ENCODE assay signal across 12 cellular contexts in the genomic region with DNA sequence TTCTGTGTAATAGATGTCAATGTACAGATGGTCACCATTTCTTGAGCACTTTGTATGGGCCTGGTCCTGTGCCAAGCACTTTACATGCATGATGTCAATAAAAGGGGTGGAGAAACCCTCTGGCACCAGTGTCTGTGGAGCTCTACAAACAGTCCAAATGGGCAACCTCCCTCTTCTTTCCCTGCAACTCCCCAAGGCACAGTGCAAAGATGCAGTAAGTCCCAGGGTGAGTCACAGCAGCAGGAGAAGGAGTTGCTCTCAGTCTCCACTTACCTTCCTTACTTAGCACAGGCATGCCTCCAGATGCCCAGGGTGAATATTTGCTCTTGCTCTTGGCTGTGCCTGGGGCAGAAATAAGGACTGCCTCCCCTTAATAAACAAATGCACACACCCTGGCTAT. TPM values are rescaled to one million over a fixed set of nuclear protein-coding genes. Genes with fewer than 3 reads are reported as not detected.
DNase-seq lines count a peak whose midpoint lies in the region; ATAC-seq, FAIRE-seq and TF ChIP-seq lines count a peak whose summit lies in the region.
"Had no signal": no experiment of that assay in that cellular context is flagged by ENCODE, and none has a peak within 500 bp of the region (broad histone marks: within the 10 kb centered on the region; RNA-seq: fewer than 3 reads in every experiment).

No MANE protein-coding gene starts in this region.

- H3K4me3 Mint-ChIP-seq in CD4-positive, alpha-beta T cell: no peak overlapping the region
- H3K4me3 Mint-ChIP-seq in stimulated activated naive B cell treated with anti-CD40 and anti-IgM and Interleukin-4, amounts not matched to agents 10 μg/mL and 1 μg/mL and 100 μg/mL, for 72 hours: no peak overlapping the region
- H3K4me3 Mint-ChIP-seq in effector memory CD8-positive, alpha-beta T cell: no peak overlapping the region

- peak; percentile 76 for FAIRE-seq in keratinocyte (lab: Jason Lieb, UNC)

- no peak overlapping the region for H3K9ac ChIP-seq in keratinocyte (ENCODE audit: control insufficient read depth, extremely low read depth, insufficient read depth, low read length)

- dilution Hi-C loops in keratinocyte (cut with MboI; ENCODE audit: extremely low pct_ligation_motif_present, low sequenced_read_pairs): no loop called here

- no peaks in the 10 kb centered on the region for H3K27me3 ChIP-seq in CD4-positive, alpha-beta T cell (ENCODE audit: control insufficient read depth, insufficient read depth, low read length)
- no peaks in the 10 kb centered on the region for H3K27me3 ChIP-seq in keratinocyte (ENCODE audit: control insufficient read depth, extremely low read depth, insufficient read depth, low read length)
- H3K27me3 ChIP-seq: uterus had no signal

- peak overlapping the region; percentile 56 for H3K27ac Mint-ChIP-seq in CD4-positive, alpha-beta T cell
- H3K27ac Mint-ChIP-seq in stimulated activated naive B cell treated with anti-CD40 and anti-IgM and Interleukin-4, amounts not matched to agents 10 μg/mL and 1 μg/mL and 100 μg/mL, for 72 hours: no peak overlapping the region
- H3K27ac Mint-ChIP-seq in effector memory CD8-positive, alpha-beta T cell: peak overlapping the region in 1 of 2 donors; percentile 44
- H3K27ac Mint-ChIP-seq: activated naive CD4-positive, alpha-beta T cell treated with anti-CD3 and anti-CD28 coated beads, Interleukin-2, amount 50 U/mL, for 72 hours had no signal

- H3K4me1 Mint-ChIP-seq in CD4-positive, alpha-beta T cell (ENCODE audit: low read depth): peaks cover 76% of the 10 kb centered on the region
- peaks cover 33 to 54% of the 10 kb centered on the region in 2 donors for H3K4me1 Mint-ChIP-seq in stimulated activated naive B cell treated with anti-CD40 and anti-IgM and Interleukin-4, amounts not matched to agents 10 μg/mL and 1 μg/mL and 100 μg/mL, for 72 hours
- H3K4me1 Mint-ChIP-seq in effector memory CD8-positive, alpha-beta T cell (ENCODE audit: low read depth in 2 of 2): peaks cover 30 to 36% of the 10 kb centered on the region in 2 donors

- DNase-seq in CD4-positive, alpha-beta T cell: no peak
- DNase-seq in HT1080 (ENCODE audit: low read depth) (peak; percentile 52), keratinocyte (ENCODE audit: low read depth, low spot score) (no peak), SHP77 treated with DMSO at 0.1 percent for 48 hours (lab: John Stamatoyannopoulos, UW) (no peak)
- DNase-seq in stimulated activated naive B cell treated with anti-CD40 and anti-IgM and Interleukin-4, amounts not matched to agents 10 μg/mL and 1 μg/mL and 100 μg/mL, for 72 hours: no peak
- no peak for DNase-seq in effector memory CD8-positive, alpha-beta T cell
- DNase-seq: NCI-H146, uterus had no signal

- H3K9me3 ChIP-seq in CD4-positive, alpha-beta T cell (ENCODE audit: control insufficient read depth, low read length): no peaks in the 10 kb centered on the region
- no peaks in the 10 kb centered on the region for H3K9me3 ChIP-seq in keratinocyte (ENCODE audit: control insufficient read depth, low read depth, low read length)
- H3K9me3 ChIP-seq: prostate gland, uterus had no signal

- CTCF ChIA-PET in CD4-positive, alpha-beta T cell (lab: Charles Lee): no interaction called here

- no peaks in the 10 kb centered on the region for H3K27me3 Mint-ChIP-seq in CD4-positive, alpha-beta T cell
- H3K27me3 Mint-ChIP-seq in stimulated activated naive B cell treated with anti-CD40 and anti-IgM and Interleukin-4, amounts not matched to agents 10 μg/mL and 1 μg/mL and 100 μg/mL, for 72 hours: no peaks in the 10 kb centered on the region
- H3K27me3 Mint-ChIP-seq in effector memory CD8-positive, alpha-beta T cell: no peaks in the 10 kb centered on the region

- TF ChIP-seq CTCF in CD4-positive, alpha-beta T cell (IDR thresholded peaks at IDR 0.05): no peak
- no peak for TF ChIP-seq CTCF in keratinocyte (optimal IDR thresholded peaks at IDR 0.05 in 1 of 3, IDR thresholded peaks at IDR 0.05 in 1 of 3, conservative IDR thresholded peaks at IDR 0.05 in 1 of 3; ENCODE audit: extremely low read depth in 1 of 3, insufficient read depth in 2 of 3, low read length in 3 of 3)

- peaks cover 11 to 38% of the 10 kb centered on the region in 2 experiments for H3K36me3 ChIP-seq in keratinocyte (ENCODE audit: control insufficient read depth in 2 of 2, extremely low read depth in 1 of 2, insufficient read depth in 2 of 2, low read length in 2 of 2)
- H3K36me3 ChIP-seq: prostate gland, uterus had no signal

- no peak overlapping the region for H3K27ac ChIP-seq in CD4-positive, alpha-beta T cell (ENCODE audit: low read depth, low read length)
- H3K27ac ChIP-seq in keratinocyte (ENCODE audit: control insufficient read depth, insufficient read depth, low read length): no peak overlapping the region
- H3K27ac ChIP-seq: prostate gland, uterus had no signal

- peaks cover 6% of the 10 kb centered on the region for H3K9me1 ChIP-seq in keratinocyte (ENCODE audit: control insufficient read depth, extremely low read depth, insufficient read depth, low read length)

- H3K4me3 ChIP-seq in keratinocyte (ENCODE audit: control insufficient read depth in 2 of 3, extremely low read depth in 1 of 3, insufficient read depth in 2 of 3, low read depth in 1 of 3, low read length in 3 of 3): no peak overlapping the region
- H3K4me3 ChIP-seq: prostate gland, uterus had no signal

- H3K4me1 ChIP-seq in keratinocyte (ENCODE audit: control insufficient read depth, extremely low read depth, insufficient read depth, low read length): peaks cover 49% of the 10 kb centered on the region
- H3K4me1 ChIP-seq: prostate gland, uterus had no signal

- no peaks in the 10 kb centered on the region for H3K9me3 Mint-ChIP-seq in CD4-positive, alpha-beta T cell
- H3K9me3 Mint-ChIP-seq in stimulated activated naive B cell treated with anti-CD40 and anti-IgM and Interleukin-4, amounts not matched to agents 10 μg/mL and 1 μg/mL and 100 μg/mL, for 72 hours: no peaks in the 10 kb centered on the region
- H3K9me3 Mint-ChIP-seq in effector memory CD8-positive, alpha-beta T cell: no peaks in the 10 kb centered on the region
- H3K9me3 Mint-ChIP-seq: activated naive CD4-positive, alpha-beta T cell treated with anti-CD3 and anti-CD28 coated beads, Interleukin-2, amount 50 U/mL, for 72 hours had no signal

- POLR2A ChIA-PET in CD4-positive, alpha-beta T cell (lab: Charles Lee): no interaction called here

- no peak overlapping the region for H2AFZ ChIP-seq in keratinocyte (ENCODE audit: control insufficient read depth, low read length)

- peaks cover 55% of the 10 kb centered on the region for H3K79me2 ChIP-seq in keratinocyte (ENCODE audit: control insufficient read depth, insufficient read depth, low read length)

- intact Hi-C loops in CD4-positive, alpha-beta T cell (cut with DNase I, micrococcal nuclease): loop anchor here in 1 of 2 experiments (5.0 to 10.0 kb wide), 3 partner anchors 50 to 767 kb away; a partner anchor contains a TSS

- H3K36me3 Mint-ChIP-seq in CD4-positive, alpha-beta T cell (ENCODE audit: low read depth): peaks cover 85% of the 10 kb centered on the region
- H3K36me3 Mint-ChIP-seq in stimulated activated naive B cell treated with anti-CD40 and anti-IgM and Interleukin-4, amounts not matched to agents 10 μg/mL and 1 μg/mL and 100 μg/mL, for 72 hours: peaks cover 24 to 33% of the 10 kb centered on the region in 2 donors
- peaks cover 37% of the 10 kb centered on the region for H3K36me3 Mint-ChIP-seq in effector memory CD8-positive, alpha-beta T cell (ENCODE audit: insufficient read depth)

- H4K20me1 ChIP-seq in keratinocyte (ENCODE audit: control insufficient read depth, extremely low read depth, insufficient read depth, low read length): no peaks in the 10 kb centered on the region

- no peak overlapping the region for H3K4me2 ChIP-seq in keratinocyte (ENCODE audit: control insufficient read depth, extremely low read depth, insufficient read depth, low read depth, low read length)

- no peak for ATAC-seq in CD4-positive, alpha-beta T cell (ENCODE audit: poor library complexity)
- peak; percentile 6; the same call in 1 of the 3 replicates for ATAC-seq in SK-N-SH treated with all-trans-retinoic acid at 6 μM for 48 hours
- ATAC-seq in stimulated activated naive B cell treated with anti-CD40 and anti-IgM and Interleukin-4, amounts not matched to agents 10 μg/mL and 1 μg/mL and 100 μg/mL, for 72 hours (replicated peaks): no peak
- no peak for ATAC-seq in effector memory CD8-positive, alpha-beta T cell (replicated peaks)
- ATAC-seq in HG02588 (IDR thresholded peaks at IDR 0.05; ENCODE audit: unreplicated experiment): no peak
- ATAC-seq: activated naive CD4-positive, alpha-beta T cell treated with anti-CD3 and anti-CD28 coated beads, Interleukin-2, amount 50 U/mL, for 72 hours had no signal

TF ChIP-seq in SK-N-SH treated with all-trans-retinoic acid at 6 μM for 48 hours, 23 proteins besides CTCF, POLR2A, EP300 and RAD21:
- TF ChIP-seq ISL1 (CRISPR knock-in tag; IDR thresholded peaks at IDR 0.05) (no peak), CSDC2 (CRISPR knock-in tag; IDR thresholded peaks at IDR 0.05) (no peak), ZFP3 (CRISPR knock-in tag; IDR thresholded peaks at IDR 0.05) (no peak)
- TF ChIP-seq, protein P1, sequence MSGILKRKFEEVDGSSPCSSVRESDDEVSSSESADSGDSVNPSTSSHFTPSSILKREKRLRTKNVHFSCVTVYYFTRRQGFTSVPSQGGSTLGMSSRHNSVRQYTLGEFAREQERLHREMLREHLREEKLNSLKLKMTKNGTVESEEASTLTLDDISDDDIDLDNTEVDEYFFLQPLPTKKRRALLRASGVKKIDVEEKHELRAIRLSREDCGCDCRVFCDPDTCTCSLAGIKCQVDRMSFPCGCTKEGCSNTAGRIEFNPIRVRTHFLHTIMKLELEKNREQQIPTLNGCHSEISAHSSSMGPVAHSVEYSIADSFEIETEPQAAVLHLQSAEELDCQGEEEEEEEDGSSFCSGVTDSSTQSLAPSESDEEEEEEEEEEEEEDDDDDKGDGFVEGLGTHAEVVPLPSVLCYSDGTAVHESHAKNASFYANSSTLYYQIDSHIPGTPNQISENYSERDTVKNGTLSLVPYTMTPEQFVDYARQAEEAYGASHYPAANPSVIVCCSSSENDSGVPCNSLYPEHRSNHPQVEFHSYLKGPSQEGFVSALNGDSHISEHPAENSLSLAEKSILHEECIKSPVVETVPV (CRISPR knock-in tag; IDR thresholded peaks at IDR 0.05): no peak

RNA-seq across cellular contexts. Expression of a gene that starts 4.3 kb away (rescaled TPM):
- 10 to 100 TPM; 77.0 to 91.1 TPM for total RNA-seq in CD4-positive, alpha-beta T cell
- 247 and 261 TPM in 2 replicates for total RNA-seq in HT1080 (2014; rRNA removed; shearing (Covaris generic))
- 126 and 137 TPM in 2 replicates for polyA plus RNA-seq in HT1080 (2015; cell fraction: cytosol; rRNA removed)
- 40.9 and 51.7 TPM in 2 replicates for polyA plus RNA-seq in HT1080 (2015; cell fraction: nucleus; rRNA removed)
- 363 to 407 TPM (median 373 TPM) in 3 replicates for polyA plus RNA-seq in keratinocyte
- 63.3 TPM for polyA plus RNA-seq in keratinocyte (2011; ENCODE audit: low read depth)
- 246 and 265 TPM in 2 replicates for polyA plus RNA-seq in keratinocyte (2011; cell fraction: cytosol; rRNA removed)
- 96.3 and 119 TPM in 2 replicates for polyA plus RNA-seq in keratinocyte (2011; cell fraction: nucleus; rRNA removed)
- 264 and 519 TPM in 2 replicates for polyA plus RNA-seq in keratinocyte (2012; ENCODE audit: low replicate concordance)
- polyA minus RNA-seq in keratinocyte: 50.7 to 119 TPM (median 90.6 TPM) in 3 replicates
- polyA minus RNA-seq in keratinocyte (2011; cell fraction: cytosol; rRNA and poly(A)+ RNA removed): 167 TPM
- polyA minus RNA-seq in keratinocyte (2011; cell fraction: nucleus; rRNA and poly(A)+ RNA removed): 29.8 and 44.4 TPM in 2 replicates
